In the genomic region with DNA sequence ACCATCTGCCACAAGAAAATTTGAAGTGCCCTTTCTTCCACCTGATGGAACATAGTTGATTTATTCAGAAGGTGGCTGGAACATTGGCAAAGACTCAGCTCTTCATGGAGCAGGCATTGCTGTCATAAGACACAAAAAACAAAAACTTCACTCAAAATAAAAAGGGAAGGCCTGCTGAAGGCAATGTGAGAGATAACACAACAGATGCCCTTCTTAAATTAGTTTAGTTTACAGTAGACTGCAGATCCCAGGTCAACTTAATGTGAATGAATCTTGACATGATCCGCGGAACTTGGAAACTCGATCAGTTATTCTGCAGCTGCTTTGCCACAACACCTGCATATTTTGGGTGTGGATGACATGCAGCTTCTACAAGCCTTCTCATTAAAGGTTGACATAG, we compare ENCODE assay signal across 23 cellular contexts.
"Had no signal": no experiment of that assay in that cellular context is flagged by ENCODE, and none has a peak within 500 bp of the region (broad histone marks: within the 10 kb centered on the region; RNA-seq: fewer than 3 reads in every experiment).

No MANE protein-coding gene starts in this region.

- H3K27ac ChIP-seq: neutrophil, pancreas, psoas muscle, right lobe of liver, sigmoid colon, stomach, thoracic aorta, thyroid gland, transverse colon, upper lobe of right lung, uterus had no signal

- DNase-seq: naive thymus-derived CD8-positive, alpha-beta T cell; nephron progenitor cell; nucleus accumbens; pancreas; psoas muscle; right cardiac atrium; right lobe of liver; sigmoid colon; small intestine; stimulated activated CD4-positive, alpha-beta T cell treated with anti-CD3 and anti-CD28 coated beads, Interleukin-15, amount 100 ng/mL, for 24 hours; stimulated activated CD4-positive, alpha-beta T cell treated with anti-CD3 and anti-CD28 coated beads, Interleukin-2, amount 100 ng/mL, for 24 hours; stimulated activated CD4-positive, alpha-beta T cell treated with anti-CD3 and anti-CD28 coated beads, Interleukin-2, amount 100 ng/mL, for 48 hours; stimulated activated CD4-positive, alpha-beta T cell treated with anti-CD3 and anti-CD28 coated beads, Interleukin-4, amount 100 ng/mL, for 24 hours; stimulated activated naive B cell treated with anti-CD40 and anti-IgM and Interleukin-4, amounts not matched to agents 10 μg/mL and 1 μg/mL and 100 μg/mL, for 72 hours; stimulated activated naive CD4-positive, alpha-beta T cell treated with Interleukin-2 at 50 U/mL for 16 hours; stomach; thyroid gland; transverse colon; upper lobe of right lung; uterus had no signal

- H3K4me1 ChIP-seq: pancreas, psoas muscle, right lobe of liver, stomach, thyroid gland, transverse colon, upper lobe of right lung, uterus had no signal

- H3K27me3 ChIP-seq: neutrophil, pancreas, right lobe of liver, sigmoid colon, stomach, thyroid gland, transverse colon, upper lobe of right lung, uterus had no signal

- H3K4me3 ChIP-seq: pancreas, psoas muscle, right lobe of liver, sigmoid colon, stomach, thoracic aorta, thyroid gland, transverse colon, upper lobe of right lung, uterus had no signal

- ATAC-seq: naive thymus-derived CD8-positive, alpha-beta T cell; natural killer cell treated with Interleukin-12 subunit alpha and Interleukin-12 subunit beta and Interleukin-15 and Interleukin-18, amount 100 ng/mL, for 72 hours; pancreas; psoas muscle; right cardiac atrium; right lobe of liver; stimulated activated naive B cell treated with anti-CD40 and anti-IgM and Interleukin-4, amounts not matched to agents 10 μg/mL and 1 μg/mL and 100 μg/mL, for 72 hours; upper lobe of right lung had no signal

- H3K36me3 ChIP-seq: neutrophil, pancreas, right lobe of liver, sigmoid colon, stomach, thoracic aorta, thyroid gland, transverse colon, upper lobe of right lung, uterus had no signal

- H3K9me3 ChIP-seq: neutrophil, pancreas, psoas muscle, right lobe of liver, sigmoid colon, stomach, thoracic aorta, thyroid gland, transverse colon, upper lobe of right lung, uterus had no signal
